26 cellular contexts compared by ENCODE assay signal in the genomic region with DNA sequence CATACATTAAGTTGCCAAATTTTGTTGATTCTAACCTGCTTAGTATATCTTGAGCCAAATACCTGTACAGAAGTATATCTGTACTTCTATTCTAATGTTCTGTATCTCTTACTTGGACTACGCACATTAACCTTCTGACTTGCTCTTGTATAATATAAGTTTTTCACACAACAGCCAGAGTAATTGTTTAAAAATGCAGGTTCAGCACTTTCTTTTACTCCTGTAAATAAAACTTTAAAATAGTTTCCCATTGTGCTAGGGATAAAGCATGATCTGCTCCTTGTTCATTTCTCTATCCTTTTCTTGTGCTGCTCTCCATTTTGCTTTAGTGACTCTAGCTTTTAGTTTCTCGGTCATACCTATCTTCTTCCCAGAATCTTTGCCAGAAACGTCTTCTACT.
"Had no signal": no experiment of that assay in that cellular context is flagged by ENCODE, and none has a peak within 500 bp of the region (broad histone marks: within the 10 kb centered on the region; RNA-seq: fewer than 3 reads in every experiment).

No MANE protein-coding gene starts in this region.

- H3K27me3 ChIP-seq: colonic mucosa, esophagus squamous epithelium, gastrocnemius medialis, heart right ventricle, left lung had no signal

- DNase-seq: colonic mucosa; cortex of kidney; effector CD8-positive, alpha-beta T cell; effector memory CD8-positive, alpha-beta T cell; endodermal cell; erythroblast; esophagus squamous epithelium; foreskin fibroblast; foreskin melanocyte; gastrocnemius medialis; glutamatergic neuron; head of caudate nucleus; heart right ventricle; hippocampal formation; left cardiac atrium; left lung; left ventricle myocardium superior; lower lobe of right lung; mesenchymal stem cell; mucosa of descending colon; naive B cell had no signal

- ATAC-seq: effector memory CD8-positive, alpha-beta T cell; esophagus mucosa; gastrocnemius medialis; heart right ventricle; left cardiac atrium; left lung; left ventricle myocardium superior; lower lobe of right lung; mucosa of descending colon had no signal

- H3K4me1 ChIP-seq: colonic mucosa, esophagus squamous epithelium, gastrocnemius medialis, heart right ventricle, left lung, lower lobe of right lung had no signal

- H3K4me3 ChIP-seq: colonic mucosa, esophagus squamous epithelium, gastrocnemius medialis, heart right ventricle, left lung, lower lobe of right lung, mucosa of descending colon had no signal

- H3K27ac ChIP-seq: colonic mucosa, epithelial cell of prostate, esophagus squamous epithelium, gastrocnemius medialis, heart right ventricle, left lung, lower lobe of right lung had no signal

- H3K36me3 ChIP-seq: colonic mucosa, gastrocnemius medialis, left lung had no signal

- FAIRE-seq: endometrium, islet of Langerhans, keratinocyte had no signal

- H3K9me3 ChIP-seq: colonic mucosa, esophagus squamous epithelium, gastrocnemius medialis, heart right ventricle, left lung, lower lobe of right lung, mucosa of descending colon had no signal
